23 cellular contexts compared by ENCODE assay signal in the genomic region with DNA sequence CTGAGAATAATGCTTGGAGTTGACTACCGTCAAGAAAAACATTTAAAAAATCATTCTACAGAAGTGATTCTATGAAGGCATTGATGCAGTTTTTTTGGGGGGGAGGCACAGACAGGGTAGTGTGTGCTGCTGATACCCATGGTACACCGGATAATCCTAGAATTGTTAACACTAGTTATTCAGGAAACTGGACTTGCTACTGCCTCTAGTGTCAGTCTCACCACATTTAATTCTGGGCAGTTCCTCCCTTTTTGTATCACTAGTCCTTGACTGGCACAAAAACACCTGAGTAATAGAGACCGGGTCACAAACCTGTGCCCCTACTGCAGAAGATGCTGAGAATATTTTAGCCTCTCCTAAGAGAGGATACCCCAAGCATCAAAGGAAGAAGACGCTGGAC. TPM values are rescaled to one million over a fixed set of nuclear protein-coding genes. Genes with fewer than 3 reads are reported as not detected.
"Had no signal": no experiment of that assay in that cellular context is flagged by ENCODE, and none has a peak within 500 bp of the region (broad histone marks: within the 10 kb centered on the region; RNA-seq: fewer than 3 reads in every experiment).

No MANE protein-coding gene starts in this region.

- H3K4me1 ChIP-seq: ascending aorta, lower lobe of right lung, stomach had no signal

- ATAC-seq: activated CD8-positive, alpha-beta T cell treated with anti-CD3 and anti-CD28 coated beads for 36 hours; lower lobe of right lung; naive thymus-derived CD8-positive, alpha-beta T cell had no signal

- H3K9me3 Mint-ChIP-seq: activated CD8-positive, alpha-beta T cell treated with anti-CD3 and anti-CD28 coated beads for 36 hours; naive thymus-derived CD8-positive, alpha-beta T cell had no signal

- H3K27ac ChIP-seq: ascending aorta, lower lobe of right lung, stomach, VCaP had no signal

- H3K27ac Mint-ChIP-seq: activated CD8-positive, alpha-beta T cell treated with anti-CD3 and anti-CD28 coated beads for 36 hours; naive thymus-derived CD8-positive, alpha-beta T cell had no signal

- H3K36me3 Mint-ChIP-seq: naive thymus-derived CD8-positive, alpha-beta T cell had no signal

- H3K9me3 ChIP-seq: ascending aorta, lower lobe of right lung, stomach had no signal

- H3K36me3 ChIP-seq: ascending aorta, lower lobe of right lung, stomach had no signal

- DNase-seq: activated CD4-positive, alpha-beta T cell treated with anti-CD3 and anti-CD28 coated beads for 4 hours; activated CD8-positive, alpha-beta memory T cell treated with anti-CD3 and anti-CD28 coated beads, Interleukin-2, amount 50 U/mL, for 4 hours; activated CD8-positive, alpha-beta T cell treated with anti-CD3 and anti-CD28 coated beads for 36 hours; activated naive CD4-positive, alpha-beta T cell; hippocampal formation; kidney glomerular epithelial cell; lower lobe of right lung; naive thymus-derived CD8-positive, alpha-beta T cell; occipital lobe; stimulated activated CD4-positive, alpha-beta T cell treated with anti-CD3 and anti-CD28 coated beads, Interleukin-15, amount 100 ng/mL, for 24 hours; stimulated activated CD4-positive, alpha-beta T cell treated with anti-CD3 and anti-CD28 coated beads, Interleukin-4, amount 100 ng/mL, for 24 hours; stomach; T-helper 1 cell had no signal

- FAIRE-seq: bronchial epithelial cell, colon, endothelial cell of umbilical vein had no signal

- H3K4me3 ChIP-seq: ascending aorta, lower lobe of right lung, stomach had no signal

- H3K4me1 Mint-ChIP-seq: naive thymus-derived CD8-positive, alpha-beta T cell had no signal

- H3K27me3 ChIP-seq: ascending aorta, stomach had no signal

- H3K4me3 Mint-ChIP-seq: activated CD8-positive, alpha-beta T cell treated with anti-CD3 and anti-CD28 coated beads for 36 hours; naive thymus-derived CD8-positive, alpha-beta T cell had no signal

RNA-seq across cellular contexts. Expression of a gene that starts 20.1 kb away (rescaled TPM):
- total RNA-seq: activated CD8-positive, alpha-beta T cell treated with anti-CD3 and anti-CD28 coated beads for 36 hours; ascending aorta; bronchial epithelial cell; endothelial cell of umbilical vein; lower lobe of right lung; mononuclear cell; naive thymus-derived CD8-positive, alpha-beta T cell; occipital lobe; pulmonary artery endothelial cell; stomach; urinary bladder had no signal
- polyA plus RNA-seq: endothelial cell of umbilical vein; naive thymus-derived CD8-positive, alpha-beta T cell; stomach; thymus; urinary bladder had no signal

RNA-seq across cellular contexts. Expression of a gene that starts 39.7 kb away (rescaled TPM):
- total RNA-seq: activated CD8-positive, alpha-beta T cell treated with anti-CD3 and anti-CD28 coated beads for 36 hours; ascending aorta; bronchial epithelial cell; endothelial cell of umbilical vein; glomerular endothelial cell; lower lobe of right lung; naive thymus-derived CD8-positive, alpha-beta T cell; occipital lobe; pulmonary artery endothelial cell; urinary bladder had no signal
- polyA plus RNA-seq: endothelial cell of umbilical vein; naive thymus-derived CD8-positive, alpha-beta T cell; stomach; thymus; urinary bladder had no signal
